Comparison of ENCODE assay signal across 1 cellular context in genomic region chr1:52842643-52843310, GRCh38.
TF ChIP-seq lines count a peak whose summit lies in the region.

ZYG11A (plus strand) TSS chr1:52842760; CDS start chr1:52842884, 124 bp downstream.

TF ChIP-seq in HEK293, 187 proteins besides CTCF, POLR2A, EP300 and RAD21 (continued from another document and continues in another):
- no peak for TF ChIP-seq PRDM6 (tag by site-specific recombination; IDR thresholded peaks at IDR 0.05)
- TF ChIP-seq ZNF10 (tag by site-specific recombination; IDR thresholded peaks at IDR 0.05): no peak
- peak; percentile 85 for TF ChIP-seq KLF9 (tag by site-specific recombination; IDR thresholded peaks at IDR 0.05; ENCODE audit: low read depth)
- TF ChIP-seq, protein P1, sequence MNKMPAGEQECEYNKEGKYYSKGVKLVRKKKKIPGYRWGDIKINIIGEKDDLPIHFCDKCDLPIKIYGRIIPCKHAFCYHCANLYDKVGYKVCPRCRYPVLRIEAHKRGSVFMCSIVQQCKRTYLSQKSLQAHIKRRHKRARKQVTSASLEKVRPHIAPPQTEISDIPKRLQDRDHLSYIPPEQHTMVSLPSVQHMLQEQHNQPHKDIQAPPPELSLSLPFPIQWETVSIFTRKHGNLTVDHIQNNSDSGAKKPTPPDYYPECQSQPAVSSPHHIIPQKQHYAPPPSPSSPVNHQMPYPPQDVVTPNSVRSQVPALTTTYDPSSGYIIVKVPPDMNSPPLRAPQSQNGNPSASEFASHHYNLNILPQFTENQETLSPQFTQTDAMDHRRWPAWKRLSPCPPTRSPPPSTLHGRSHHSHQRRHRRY (tag by site-specific recombination; IDR thresholded peaks at IDR 0.05): no peak
- TF ChIP-seq ZNF510 (tag by site-specific recombination; IDR thresholded peaks at IDR 0.05; ENCODE audit: insufficient replicate concordance): no peak
- 0 out of 2 replicates have a peak, but pooled peaks have one; percentile 44 for TF ChIP-seq ZNF501 (tag by site-specific recombination; IDR thresholded peaks at IDR 0.05)
- TF ChIP-seq ZNF394 (tag by site-specific recombination; IDR thresholded peaks at IDR 0.05; ENCODE audit: borderline replicate concordance): peak; percentile 46; the same call in 1 of the 2 replicates
- TF ChIP-seq WT1 (tag by site-specific recombination; IDR thresholded peaks at IDR 0.05): no peak; the same call in 1 of the 2 replicates
- TF ChIP-seq YY1 (tag by site-specific recombination; IDR thresholded peaks at IDR 0.05): peak; percentile 54; the same call in 1 of the 2 replicates
- no peak for TF ChIP-seq ZNF585B (tag by site-specific recombination; IDR thresholded peaks at IDR 0.05)
- TF ChIP-seq ZNF157 (tag by site-specific recombination; IDR thresholded peaks at IDR 0.05): no peak
- peak; percentile 34; the same call in 1 of the 2 replicates for TF ChIP-seq ZNF121 (tag by site-specific recombination; IDR thresholded peaks at IDR 0.05)
- TF ChIP-seq ZNF660 (tag by site-specific recombination; IDR thresholded peaks at IDR 0.05): peak; percentile 75
- TF ChIP-seq, protein P2, sequence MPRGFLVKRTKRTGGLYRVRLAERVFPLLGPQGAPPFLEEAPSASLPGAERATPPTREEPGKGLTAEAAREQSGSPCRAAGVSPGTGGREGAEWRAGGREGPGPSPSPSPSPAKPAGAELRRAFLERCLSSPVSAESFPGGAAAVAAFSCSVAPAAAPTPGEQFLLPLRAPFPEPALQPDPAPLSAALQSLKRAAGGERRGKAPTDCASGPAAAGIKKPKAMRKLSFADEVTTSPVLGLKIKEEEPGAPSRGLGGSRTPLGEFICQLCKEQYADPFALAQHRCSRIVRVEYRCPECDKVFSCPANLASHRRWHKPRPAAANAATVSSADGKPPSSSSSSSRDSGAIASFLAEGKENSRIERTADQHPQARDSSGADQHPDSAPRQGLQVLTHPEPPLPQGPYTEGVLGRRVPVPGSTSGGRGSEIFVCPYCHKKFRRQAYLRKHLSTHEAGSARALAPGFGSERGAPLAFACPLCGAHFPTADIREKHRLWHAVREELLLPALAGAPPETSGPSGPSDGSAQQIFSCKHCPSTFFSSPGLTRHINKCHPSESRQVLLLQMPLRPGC (tag by site-specific recombination; IDR thresholded peaks at IDR 0.05): peak; percentile 15; the same call in 1 of the 2 replicates
- TF ChIP-seq ZNF843 (tag by site-specific recombination; IDR thresholded peaks at IDR 0.05): peak; percentile 33; the same call in 1 of the 2 replicates
- TF ChIP-seq, protein P3, sequence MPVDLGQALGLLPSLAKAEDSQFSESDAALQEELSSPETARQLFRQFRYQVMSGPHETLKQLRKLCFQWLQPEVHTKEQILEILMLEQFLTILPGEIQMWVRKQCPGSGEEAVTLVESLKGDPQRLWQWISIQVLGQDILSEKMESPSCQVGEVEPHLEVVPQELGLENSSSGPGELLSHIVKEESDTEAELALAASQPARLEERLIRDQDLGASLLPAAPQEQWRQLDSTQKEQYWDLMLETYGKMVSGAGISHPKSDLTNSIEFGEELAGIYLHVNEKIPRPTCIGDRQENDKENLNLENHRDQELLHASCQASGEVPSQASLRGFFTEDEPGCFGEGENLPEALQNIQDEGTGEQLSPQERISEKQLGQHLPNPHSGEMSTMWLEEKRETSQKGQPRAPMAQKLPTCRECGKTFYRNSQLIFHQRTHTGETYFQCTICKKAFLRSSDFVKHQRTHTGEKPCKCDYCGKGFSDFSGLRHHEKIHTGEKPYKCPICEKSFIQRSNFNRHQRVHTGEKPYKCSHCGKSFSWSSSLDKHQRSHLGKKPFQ (tag by site-specific recombination; IDR thresholded peaks at IDR 0.05): no peak
- TF ChIP-seq ZNF549 (tag by site-specific recombination; IDR thresholded peaks at IDR 0.05): no peak
- no peak for TF ChIP-seq ZNF221 (tag by site-specific recombination; IDR thresholded peaks at IDR 0.05; ENCODE audit: borderline replicate concordance)
- no peak for TF ChIP-seq ZNF626 (tag by site-specific recombination; IDR thresholded peaks at IDR 0.05)
- TF ChIP-seq, protein P4, sequence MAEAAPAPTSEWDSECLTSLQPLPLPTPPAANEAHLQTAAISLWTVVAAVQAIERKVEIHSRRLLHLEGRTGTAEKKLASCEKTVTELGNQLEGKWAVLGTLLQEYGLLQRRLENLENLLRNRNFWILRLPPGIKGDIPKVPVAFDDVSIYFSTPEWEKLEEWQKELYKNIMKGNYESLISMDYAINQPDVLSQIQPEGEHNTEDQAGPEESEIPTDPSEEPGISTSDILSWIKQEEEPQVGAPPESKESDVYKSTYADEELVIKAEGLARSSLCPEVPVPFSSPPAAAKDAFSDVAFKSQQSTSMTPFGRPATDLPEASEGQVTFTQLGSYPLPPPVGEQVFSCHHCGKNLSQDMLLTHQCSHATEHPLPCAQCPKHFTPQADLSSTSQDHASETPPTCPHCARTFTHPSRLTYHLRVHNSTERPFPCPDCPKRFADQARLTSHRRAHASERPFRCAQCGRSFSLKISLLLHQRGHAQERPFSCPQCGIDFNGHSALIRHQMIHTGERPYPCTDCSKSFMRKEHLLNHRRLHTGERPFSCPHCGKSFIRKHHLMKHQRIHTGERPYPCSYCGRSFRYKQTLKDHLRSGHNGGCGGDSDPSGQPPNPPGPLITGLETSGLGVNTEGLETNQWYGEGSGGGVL (tag by site-specific recombination; IDR thresholded peaks at IDR 0.05): no peak
- TF ChIP-seq ZNF596 (tag by site-specific recombination; IDR thresholded peaks at IDR 0.05): peak; percentile 55
- TF ChIP-seq MZF1 (tag by site-specific recombination; IDR thresholded peaks at IDR 0.05; ENCODE audit: borderline replicate concordance): no peak
- TF ChIP-seq ZNF747 (tag by site-specific recombination; IDR thresholded peaks at IDR 0.05): no peak
- TF ChIP-seq ZNF223 (tag by site-specific recombination; IDR thresholded peaks at IDR 0.05): no peak
- TF ChIP-seq MYNN (tag by site-specific recombination; IDR thresholded peaks at IDR 0.05; ENCODE audit: borderline replicate concordance): no peak
- TF ChIP-seq YY2 (tag by site-specific recombination; IDR thresholded peaks at IDR 0.05): no peak
- no peak for TF ChIP-seq ZSCAN4 (tag by site-specific recombination; IDR thresholded peaks at IDR 0.05)
- no peak for TF ChIP-seq BCL11B (tag by site-specific recombination; IDR thresholded peaks at IDR 0.05; ENCODE audit: low read depth)
- TF ChIP-seq BCL6B (tag by site-specific recombination; IDR thresholded peaks at IDR 0.05): no peak
- TF ChIP-seq, protein P5, sequence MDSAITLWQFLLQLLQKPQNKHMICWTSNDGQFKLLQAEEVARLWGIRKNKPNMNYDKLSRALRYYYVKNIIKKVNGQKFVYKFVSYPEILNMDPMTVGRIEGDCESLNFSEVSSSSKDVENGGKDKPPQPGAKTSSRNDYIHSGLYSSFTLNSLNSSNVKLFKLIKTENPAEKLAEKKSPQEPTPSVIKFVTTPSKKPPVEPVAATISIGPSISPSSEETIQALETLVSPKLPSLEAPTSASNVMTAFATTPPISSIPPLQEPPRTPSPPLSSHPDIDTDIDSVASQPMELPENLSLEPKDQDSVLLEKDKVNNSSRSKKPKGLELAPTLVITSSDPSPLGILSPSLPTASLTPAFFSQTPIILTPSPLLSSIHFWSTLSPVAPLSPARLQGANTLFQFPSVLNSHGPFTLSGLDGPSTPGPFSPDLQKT (IDR thresholded peaks at IDR 0.05; ENCODE audit: borderline replicate concordance, low read depth, low read length): no peak
- no peak for TF ChIP-seq SCRT1 (tag by site-specific recombination; IDR thresholded peaks at IDR 0.05; ENCODE audit: borderline replicate concordance)
- TF ChIP-seq ZSCAN23 (tag by site-specific recombination; IDR thresholded peaks at IDR 0.05): no peak
- no peak for TF ChIP-seq ZNF292 (tag by site-specific recombination; IDR thresholded peaks at IDR 0.05; ENCODE audit: borderline replicate concordance, low read depth)
- TF ChIP-seq, protein P6, sequence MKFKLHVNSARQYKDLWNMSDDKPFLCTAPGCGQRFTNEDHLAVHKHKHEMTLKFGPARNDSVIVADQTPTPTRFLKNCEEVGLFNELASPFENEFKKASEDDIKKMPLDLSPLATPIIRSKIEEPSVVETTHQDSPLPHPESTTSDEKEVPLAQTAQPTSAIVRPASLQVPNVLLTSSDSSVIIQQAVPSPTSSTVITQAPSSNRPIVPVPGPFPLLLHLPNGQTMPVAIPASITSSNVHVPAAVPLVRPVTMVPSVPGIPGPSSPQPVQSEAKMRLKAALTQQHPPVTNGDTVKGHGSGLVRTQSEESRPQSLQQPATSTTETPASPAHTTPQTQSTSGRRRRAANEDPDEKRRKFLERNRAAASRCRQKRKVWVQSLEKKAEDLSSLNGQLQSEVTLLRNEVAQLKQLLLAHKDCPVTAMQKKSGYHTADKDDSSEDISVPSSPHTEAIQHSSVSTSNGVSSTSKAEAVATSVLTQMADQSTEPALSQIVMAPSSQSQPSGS (tag by site-specific recombination; IDR thresholded peaks at IDR 0.05; ENCODE audit: low read depth): no peak
- TF ChIP-seq, protein P7, sequence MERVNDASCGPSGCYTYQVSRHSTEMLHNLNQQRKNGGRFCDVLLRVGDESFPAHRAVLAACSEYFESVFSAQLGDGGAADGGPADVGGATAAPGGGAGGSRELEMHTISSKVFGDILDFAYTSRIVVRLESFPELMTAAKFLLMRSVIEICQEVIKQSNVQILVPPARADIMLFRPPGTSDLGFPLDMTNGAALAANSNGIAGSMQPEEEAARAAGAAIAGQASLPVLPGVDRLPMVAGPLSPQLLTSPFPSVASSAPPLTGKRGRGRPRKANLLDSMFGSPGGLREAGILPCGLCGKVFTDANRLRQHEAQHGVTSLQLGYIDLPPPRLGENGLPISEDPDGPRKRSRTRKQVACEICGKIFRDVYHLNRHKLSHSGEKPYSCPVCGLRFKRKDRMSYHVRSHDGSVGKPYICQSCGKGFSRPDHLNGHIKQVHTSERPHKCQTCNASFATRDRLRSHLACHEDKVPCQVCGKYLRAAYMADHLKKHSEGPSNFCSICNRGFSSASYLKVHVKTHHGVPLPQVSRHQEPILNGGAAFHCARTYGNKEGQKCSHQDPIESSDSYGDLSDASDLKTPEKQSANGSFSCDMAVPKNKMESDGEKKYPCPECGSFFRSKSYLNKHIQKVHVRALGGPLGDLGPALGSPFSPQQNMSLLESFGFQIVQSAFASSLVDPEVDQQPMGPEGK (tag by site-specific recombination; IDR thresholded peaks at IDR 0.05): peak; percentile 67
- no peak for TF ChIP-seq GLI4 (tag by site-specific recombination; IDR thresholded peaks at IDR 0.05)
- no peak for TF ChIP-seq ZNF514 (tag by site-specific recombination; IDR thresholded peaks at IDR 0.05)
- no peak for TF ChIP-seq ZBTB49 (tag by site-specific recombination; IDR thresholded peaks at IDR 0.05; ENCODE audit: low read depth)
- TF ChIP-seq ZNF426 (tag by site-specific recombination; IDR thresholded peaks at IDR 0.05): no peak
- no peak for TF ChIP-seq ZBTB1 (tag by site-specific recombination; IDR thresholded peaks at IDR 0.05)
- TF ChIP-seq ZSCAN18 (tag by site-specific recombination; IDR thresholded peaks at IDR 0.05): no peak
- TF ChIP-seq ZNF133 (tag by site-specific recombination; IDR thresholded peaks at IDR 0.05): no peak
